In genomic region chr15:88470625-88471372, GRCh38 we compare ENCODE assay signal across 23 cellular contexts. TPM values are rescaled to one million over a fixed set of nuclear protein-coding genes. Genes with fewer than 3 reads are reported as not detected.
DNase-seq lines count a peak whose midpoint lies in the region; ATAC-seq, FAIRE-seq and TF ChIP-seq lines count a peak whose summit lies in the region.
"Had no signal": no experiment of that assay in that cellular context is flagged by ENCODE, and none has a peak within 500 bp of the region (broad histone marks: within the 10 kb centered on the region; RNA-seq: fewer than 3 reads in every experiment).

No MANE protein-coding gene starts in this region.

- H3K4me3 Mint-ChIP-seq in neural progenitor cell = no peak overlapping the region
- H3K4me3 Mint-ChIP-seq: activated naive CD8-positive, alpha-beta T cell treated with anti-CD3 and anti-CD28 coated beads, Interleukin-2, amount 10 ng/mL, durations not matched to agents 7 days and 5 days had no signal

- no peak for TF ChIP-seq EP300 in GM12878 (IDR thresholded peaks at IDR 0.05; ENCODE audit: borderline replicate concordance in 1 of 2, control insufficient read depth in 1 of 2, low read depth in 2 of 2, low read length in 2 of 2)

- TF ChIP-seq CTCF in GM12873 (IDR thresholded peaks at IDR 0.05; ENCODE audit: insufficient read depth, low read depth, low read length, missing control alignments) (peak; percentile 26), Loucy (conservative IDR thresholded peaks at IDR 0.05; ENCODE audit: low read length) (peak; percentile 50), GM12878 (IDR thresholded peaks at IDR 0.05 in 2 of 3, conservative IDR thresholded peaks at IDR 0.05 in 1 of 3; ENCODE audit: control insufficient read depth in 2 of 3, extremely low read depth in 1 of 3, insufficient read depth in 1 of 3, low read depth in 3 of 3, low read length in 3 of 3) (peak; percentile 1 to 26 (median 14); a peak in 1 of 6 replicates), neural progenitor cell (IDR thresholded peaks at IDR 0.05) (peak; percentile 8)

- H3K79me2 ChIP-seq in Loucy (ENCODE audit: insufficient read depth, low read length) (peaks cover 36% of the 10 kb centered on the region), GM12878 (ENCODE audit: control insufficient read depth, insufficient read depth, low read length) (peaks cover 31% of the 10 kb centered on the region), neural progenitor cell (ENCODE audit: low read depth) (peaks cover 30% of the 10 kb centered on the region)

- no peak for DNase-seq in GM12878 (ENCODE audit: low read depth, low spot score)
- no peak for DNase-seq in neural progenitor cell (ENCODE audit: low spot score)
- DNase-seq: activated CD8-positive, alpha-beta memory T cell treated with anti-CD3 and anti-CD28 coated beads, Interleukin-2, amount 50 U/mL, for 4 hours; activated naive CD8-positive, alpha-beta T cell treated with anti-CD3 and anti-CD28 coated beads, Interleukin-2, amount 10 ng/mL, durations not matched to agents 7 days and 5 days; brain microvascular endothelial cell; colonic mucosa; NCI-H1417 treated with DMSO at 0.1 percent for 48 hours; NCI-H748 treated with DMSO at 0.1 percent for 48 hours; nucleus accumbens; SJCRH30; spleen; stimulated activated CD4-positive, alpha-beta T cell treated with anti-CD3 and anti-CD28 coated beads, Interleukin-4, amount 100 ng/mL, for 4 hours; stomach; upper lobe of right lung; WERI-Rb-1 had no signal

- RAD21 ChIA-PET in GM12878 (lab: Charles Lee; ENCODE audit: unreplicated experiment) = interaction anchor here (1.2 to 2.7 kb wide), 3 partner anchors 151 to 168 kb away, joined by 5 to 9 read pairs (median 7); partner anchors contain the start of gene ISG20

- H3K9me2 ChIP-seq in Loucy (replicated peaks; ENCODE audit: low read depth, low read length) = no peaks in the 10 kb centered on the region

- H3K4me1 Mint-ChIP-seq in neural progenitor cell = peaks cover 16% of the 10 kb centered on the region

- CTCF ChIA-PET in GM12878 (lab: Yijun Ruan, JAX) = interaction anchor here (0.6 to 2.8 kb wide), 11 partner anchors 9 to 228 kb away, joined by 3 to 14 read pairs (median 5); partner anchors contain the start of gene AEN

- TF ChIP-seq POLR2A in GM12878 (IDR thresholded peaks at IDR 0.05; ENCODE audit: low read depth, low read length) = no peak

- FAIRE-seq in GM12878 (lab: Jason Lieb, UNC) = no peak
- FAIRE-seq: HTR-8/SVneo had no signal

- in situ Hi-C loops in GM12878 (cut with MboI) = no loop called here

- H3K4me2 ChIP-seq in Loucy (ENCODE audit: low read depth, low read length, poor library complexity, severe bottlenecking) (peak overlapping the region; percentile 59), GM12878 (ENCODE audit: control insufficient read depth, insufficient read depth) (no peak overlapping the region; the same call in none of the 2 replicates), neural progenitor cell (no peak overlapping the region)

- BruUV-seq in GM12878 (replicated peaks; lab: Mats Ljungman, UMichigan) = no TSS peak

- WGBS in GM12878 (ENCODE audit: insufficient coverage, insufficient replicate concordance, low lambda C conversion rate, missing lambda C conversion rate) = 94% methylated on average over 6 of the region's 6 CpGs

- no peaks in the 10 kb centered on the region for H3K27me3 ChIP-seq in Loucy (ENCODE audit: insufficient read depth, low read length, poor library complexity, severe bottlenecking)
- H3K27me3 ChIP-seq in GM12878 (replicated peaks in 1 of 2; ENCODE audit: control insufficient read depth in 2 of 2, insufficient read depth in 2 of 2, low read length in 1 of 2) = no peaks in the 10 kb centered on the region
- no peaks in the 10 kb centered on the region for H3K27me3 ChIP-seq in neural progenitor cell
- H3K27me3 ChIP-seq: brain microvascular endothelial cell, colonic mucosa, SJCRH30, spleen, stomach, upper lobe of right lung had no signal

- H2AFZ ChIP-seq in Loucy (ENCODE audit: low read length) (no peak overlapping the region), GM12878 (ENCODE audit: control insufficient read depth, low read depth, low read length) (no peak overlapping the region), neural progenitor cell (replicated peaks) (no peak overlapping the region)

- no peaks in the 10 kb centered on the region for H4K20me1 ChIP-seq in Loucy (ENCODE audit: insufficient read depth, low read length, poor library complexity, severe bottlenecking)
- no peaks in the 10 kb centered on the region for H4K20me1 ChIP-seq in GM12878 (ENCODE audit: control insufficient read depth, insufficient read depth)
- H4K20me1 ChIP-seq in neural progenitor cell (ENCODE audit: low read depth) = peaks cover 3% of the 10 kb centered on the region

- H3K9ac ChIP-seq in Loucy (ENCODE audit: low read depth, low read length, poor library complexity, severe bottlenecking) (no peak overlapping the region), GM12878 (ENCODE audit: control insufficient read depth, insufficient read depth, low read length) (no peak overlapping the region), neural progenitor cell (no peak overlapping the region)

- peaks cover 31% of the 10 kb centered on the region for H3K4me1 ChIP-seq in Loucy (ENCODE audit: insufficient read depth, low read length, poor library complexity, severe bottlenecking)
- peaks cover 10% of the 10 kb centered on the region for H3K4me1 ChIP-seq in GM12878 (ENCODE audit: control insufficient read depth, insufficient read depth, low read length)
- peaks cover 10% of the 10 kb centered on the region for H3K4me1 ChIP-seq in neural progenitor cell
- H3K4me1 ChIP-seq: SJCRH30 had no signal

- no peaks in the 10 kb centered on the region for H3K9me3 Mint-ChIP-seq in neural progenitor cell
- H3K9me3 Mint-ChIP-seq: activated naive CD8-positive, alpha-beta T cell treated with anti-CD3 and anti-CD28 coated beads, Interleukin-2, amount 10 ng/mL, durations not matched to agents 7 days and 5 days; activated T-helper 2 cell treated with anti-CD3 and anti-CD28 coated beads, Interferon-gamma antibody, Interleukin-2, Interleukin-4, amounts not matched to agents 10 μg/mL and 5 μg/mL and 100 μg/mL, durations not matched to agents 14 hours and 24 hours and 36 hours had no signal

- H3K27ac ChIP-seq in GM12878 (ENCODE audit: control insufficient read depth, insufficient read depth) (no peak overlapping the region), neural progenitor cell (no peak overlapping the region)
- H3K27ac ChIP-seq: brain microvascular endothelial cell, colonic mucosa, SJCRH30, spleen, stomach, upper lobe of right lung, WERI-Rb-1 had no signal

- H3K9me3 ChIP-seq in Loucy (ENCODE audit: insufficient read depth, low read depth, low read length) = no peaks in the 10 kb centered on the region
- H3K9me3 ChIP-seq in GM12878 (replicated peaks; ENCODE audit: control insufficient read depth, insufficient read depth, low read length) = no peaks in the 10 kb centered on the region
- H3K9me3 ChIP-seq in neural progenitor cell (ENCODE audit: low read depth) = no peaks in the 10 kb centered on the region
- H3K9me3 ChIP-seq: colonic mucosa, HAP-1, SJCRH30, spleen, stomach, upper lobe of right lung had no signal

- ATAC-seq in GM12878 = no peak
- ATAC-seq in HG03139 (IDR thresholded peaks at IDR 0.05; ENCODE audit: unreplicated experiment) = no peak
- ATAC-seq in GM18907 (IDR thresholded peaks at IDR 0.05; ENCODE audit: unreplicated experiment) = no peak
- ATAC-seq in GM19351 (IDR thresholded peaks at IDR 0.05; ENCODE audit: unreplicated experiment) = no peak
- ATAC-seq: upper lobe of right lung had no signal

- no peak for TF ChIP-seq RAD21 in GM12878 (IDR thresholded peaks at IDR 0.05; ENCODE audit: insufficient read depth, low read depth, low read length)

- H3K27ac Mint-ChIP-seq in neural progenitor cell = no peak overlapping the region
- H3K27ac Mint-ChIP-seq: activated naive CD8-positive, alpha-beta T cell treated with anti-CD3 and anti-CD28 coated beads, Interleukin-2, amount 10 ng/mL, durations not matched to agents 7 days and 5 days; activated T-helper 2 cell treated with anti-CD3 and anti-CD28 coated beads, Interferon-gamma antibody, Interleukin-2, Interleukin-4, amounts not matched to agents 10 μg/mL and 5 μg/mL and 100 μg/mL, durations not matched to agents 14 hours and 24 hours and 36 hours had no signal

- H3F3A ChIP-seq in Loucy (ENCODE audit: low read depth) (no peaks in the 10 kb centered on the region), neural progenitor cell (ENCODE audit: low read depth) (no peaks in the 10 kb centered on the region)

- intact Hi-C loops in GM12878 (cut with micrococcal nuclease; ENCODE audit: unreplicated experiment) = no loop called here

- peaks cover 2% of the 10 kb centered on the region; the same call in 1 of the 2 replicates for H3K36me3 ChIP-seq in Loucy (ENCODE audit: insufficient read depth, low read length)
- H3K36me3 ChIP-seq in GM12878 (ENCODE audit: control insufficient read depth in 2 of 2, insufficient read depth in 2 of 2, low read length in 1 of 2) = peaks cover 0 to 16% of the 10 kb centered on the region in 2 experiments; a peak in 2 of 4 replicates
- H3K36me3 ChIP-seq in neural progenitor cell = no peaks in the 10 kb centered on the region

- peaks cover 7% of the 10 kb centered on the region for H3K36me3 Mint-ChIP-seq in neural progenitor cell

- H3K27me3 Mint-ChIP-seq in neural progenitor cell (ENCODE audit: insufficient read depth, low read depth) = no peaks in the 10 kb centered on the region
- H3K27me3 Mint-ChIP-seq: activated naive CD8-positive, alpha-beta T cell treated with anti-CD3 and anti-CD28 coated beads, Interleukin-2, amount 10 ng/mL, durations not matched to agents 7 days and 5 days had no signal

- POLR2A ChIA-PET in GM12878 (lab: Charles Lee) = interaction anchor here (0.6 kb wide), 1 partner anchor 168 kb away, joined by 3 read pairs; the partner anchor contains the start of gene ISG20

- SMC1A ChIA-PET in GM12878 (lab: Charles Lee; ENCODE audit: uncharacterized antibody, unreplicated experiment) = interaction anchor here (1.3 to 2.8 kb wide), 4 partner anchors 9 to 194 kb away, joined by 4 to 8 read pairs (median 6); partner anchors contain the start of gene ISG20

- H3K4me3 ChIP-seq in Loucy (ENCODE audit: low read length, poor library complexity, severe bottlenecking) (peak overlapping the region; percentile 28), GM12878 (no peak overlapping the region), neural progenitor cell (no peak overlapping the region)
- H3K4me3 ChIP-seq: colonic mucosa, HAP-1, SJCRH30, spleen, stomach, upper lobe of right lung had no signal

RNA-seq across cellular contexts. Expression of gene MRPS11, which starts 3.3 kb away (rescaled TPM):
- total RNA-seq in GM12878 (2013; cell fraction: nucleolus; rRNA removed) = 45.1 and 52.2 TPM in 2 replicates
- 65.2 and 71.8 TPM in 2 replicates for total RNA-seq in GM12878 (2014; rRNA removed)
- total RNA-seq in GM12878 (2014; rRNA removed; fragmentation: Illumina TruSeq; extraction: Trizol) = 50.4 and 55.1 TPM in 2 replicates
- total RNA-seq in GM12878 (2021) = 72.2 and 73.7 TPM in 2 replicates
- polyA plus RNA-seq in GM12878 (2011; ENCODE audit: low read depth) = 43.7 TPM
- polyA plus RNA-seq in GM12878 (2011; rRNA removed) = 77.5 and 104 TPM in 2 replicates
- polyA plus RNA-seq in GM12878 (2011; cell fraction: cytosol; rRNA removed) = 104 and 185 TPM in 2 replicates
- 85.0 and 103 TPM in 2 replicates for polyA plus RNA-seq in GM12878 (2011; cell fraction: nucleus; rRNA removed)
- polyA plus RNA-seq in GM12878 (2012) = 42.1 and 42.3 TPM in 2 replicates
- polyA plus RNA-seq in GM12878 (2014; fragmentation: Illumina TruSeq; extraction: Trizol) = 24.6 and 57.9 TPM in 2 replicates
- polyA plus RNA-seq in GM12878 (2014; fragmentation: Nextera tagmentation; extraction: Ambion mirVana) = 10 to 100 TPM; 37.1 to 44.3 TPM
- polyA plus RNA-seq in GM12878 (2014; rRNA removed) = 99.9 and 103 TPM in 2 replicates
- polyA plus RNA-seq in GM12878 (2016; fragmentation: Nextera tagmentation; extraction: Ambion mirVana) = 100 to 1,000 TPM; 138 to 148 TPM
- 34.9 and 43.6 TPM in 2 replicates for polyA minus RNA-seq in GM12878 (2011; rRNA and poly(A)+ RNA removed)
- 26.3 and 28.2 TPM in 2 replicates for polyA minus RNA-seq in GM12878 (2011; cell fraction: cytosol; rRNA and poly(A)+ RNA removed)
- polyA minus RNA-seq in GM12878 (2011; cell fraction: nucleus; rRNA and poly(A)+ RNA removed) = 14.3 and 21.7 TPM in 2 replicates
- 15.8 and 20.6 TPM in 2 replicates for total RNA-seq in neural progenitor cell (ENCODE audit: low replicate concordance)

RNA-seq across cellular contexts. Expression of gene MRPL46, which starts 3.6 kb away (rescaled TPM):
- total RNA-seq in GM12878 (2013; cell fraction: nucleolus; rRNA removed) = 36.4 and 37.4 TPM in 2 replicates
- 33.0 and 37.4 TPM in 2 replicates for total RNA-seq in GM12878 (2014; rRNA removed)
- 41.1 and 42.4 TPM in 2 replicates for total RNA-seq in GM12878 (2014; rRNA removed; fragmentation: Illumina TruSeq; extraction: Trizol)
- 37.9 and 39.5 TPM in 2 replicates for total RNA-seq in GM12878 (2021)
- polyA plus RNA-seq in GM12878 (2011; ENCODE audit: low read depth) = 15.7 TPM
- 48.5 and 50.4 TPM in 2 replicates for polyA plus RNA-seq in GM12878 (2011; rRNA removed)
- polyA plus RNA-seq in GM12878 (2011; cell fraction: cytosol; rRNA removed) = 34.9 and 40.8 TPM in 2 replicates
- 28.1 and 28.9 TPM in 2 replicates for polyA plus RNA-seq in GM12878 (2011; cell fraction: nucleus; rRNA removed)
- 18.8 and 25.2 TPM in 2 replicates for polyA plus RNA-seq in GM12878 (2012)
- polyA plus RNA-seq in GM12878 (2014; fragmentation: Illumina TruSeq; extraction: Trizol) = 40.5 and 41.7 TPM in 2 replicates
- polyA plus RNA-seq in GM12878 (2014; fragmentation: Nextera tagmentation; extraction: Ambion mirVana) = 10 to 100 TPM; 55.3 to 66.9 TPM
- polyA plus RNA-seq in GM12878 (2014; rRNA removed) = 54.6 and 57.7 TPM in 2 replicates
- polyA plus RNA-seq in GM12878 (2016; fragmentation: Nextera tagmentation; extraction: Ambion mirVana) = 10 to 100 TPM; 95.9 to 96.7 TPM
- 13.9 and 16.8 TPM in 2 replicates for polyA minus RNA-seq in GM12878 (2011; rRNA and poly(A)+ RNA removed)
- 5.0 and 7.1 TPM in 2 replicates for polyA minus RNA-seq in GM12878 (2011; cell fraction: cytosol; rRNA and poly(A)+ RNA removed)
- 27.3 and 33.1 TPM in 2 replicates for polyA minus RNA-seq in GM12878 (2011; cell fraction: nucleus; rRNA and poly(A)+ RNA removed)
- total RNA-seq in neural progenitor cell (ENCODE audit: low replicate concordance) = 17.8 and 20.4 TPM in 2 replicates
